29 cellular contexts compared by ENCODE assay signal in the genomic region with DNA sequence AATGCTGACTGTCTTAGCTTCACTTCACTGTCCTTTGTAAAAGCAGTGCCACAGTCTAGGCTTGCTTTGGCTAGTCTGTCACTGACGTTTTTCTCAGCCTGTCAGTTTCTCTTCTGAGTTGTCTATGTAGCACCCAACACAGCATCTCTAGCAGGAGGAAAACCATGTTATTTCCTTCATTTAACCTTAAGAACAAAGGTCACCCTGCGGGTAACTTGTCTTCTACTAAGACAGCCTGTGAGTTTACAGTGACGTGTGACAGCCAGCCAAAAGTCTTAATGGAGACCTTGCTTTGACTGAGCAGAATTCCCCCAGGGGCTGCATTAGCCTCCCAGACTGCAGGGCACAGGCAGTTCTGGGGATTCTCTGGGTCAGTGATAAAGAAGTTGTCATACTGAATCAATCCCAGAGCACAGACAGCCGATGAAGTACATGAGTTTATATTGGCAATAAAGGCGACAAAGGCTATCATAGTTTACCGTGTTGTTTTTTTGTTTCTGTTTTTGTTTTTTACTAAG.
"Had no signal": no experiment of that assay in that cellular context is flagged by ENCODE, and none has a peak within 500 bp of the region (broad histone marks: within the 10 kb centered on the region; RNA-seq: fewer than 3 reads in every experiment).

No MANE protein-coding gene starts in this region.

- DNase-seq: activated B cell treated with CpG ODN at 0.5 μM for 24 hours; activated CD4-positive, alpha-beta T cell treated with anti-CD3 and anti-CD28 coated beads, Interleukin-2, amount 50 U/mL, for 48 hours; activated CD8-positive, alpha-beta memory T cell treated with anti-CD3 and anti-CD28 coated beads for 24 hours; activated effector memory CD4-positive, alpha-beta T cell treated with Interleukin-2 at 50 U/mL for 16 hours; activated naive CD4-positive, alpha-beta T cell treated with Interleukin-2 at 50 U/mL for 16 hours; anterior cingulate cortex; dermis blood vessel endothelial cell; effector CD4-positive, alpha-beta T cell; gastrocnemius medialis; left cardiac atrium; lower lobe of right lung; mesenchymal stem cell; mucosa of descending colon; ovary; stimulated activated CD4-positive, alpha-beta T cell treated with anti-CD3 and anti-CD28 coated beads, Interleukin-1b, Interleukin-23, amount 100 ng/mL, for 48 hours; stimulated activated CD4-positive, alpha-beta T cell treated with anti-CD3 and anti-CD28 coated beads, Interleukin-4, amount 100 ng/mL, for 4 hours; stimulated activated CD8-positive, alpha-beta memory T cell treated with anti-CD3 and anti-CD28 coated beads, Interleukin-4, amount 100 ng/mL, for 48 hours; stimulated activated naive CD8-positive, alpha-beta T cell treated with anti-CD3 and anti-CD28 coated beads, Interleukin-15, amount 100 ng/mL, for 72 hours; substantia nigra; T-helper 1 cell; upper lobe of left lung had no signal

- H3K9me3 ChIP-seq: gastrocnemius medialis, lower lobe of right lung, mucosa of descending colon, ovary, upper lobe of left lung had no signal

- H3K27me3 ChIP-seq: gastrocnemius medialis, hepatocyte, ovary, upper lobe of left lung had no signal

- H2AFZ ChIP-seq: hepatocyte had no signal

- H3K4me1 ChIP-seq: lower lobe of right lung had no signal

- H3K4me3 ChIP-seq: gastrocnemius medialis, hepatocyte, lower lobe of right lung, mucosa of descending colon, ovary, smooth muscle cell, upper lobe of left lung had no signal

- H3K27ac ChIP-seq: epithelial cell of prostate, gastrocnemius medialis, hepatocyte, lower lobe of right lung, ovary, upper lobe of left lung had no signal

- H3K36me3 ChIP-seq: gastrocnemius medialis, lower lobe of right lung, ovary, upper lobe of left lung had no signal

- H3K79me2 ChIP-seq: hepatocyte had no signal

- H3K4me2 ChIP-seq: hepatocyte, smooth muscle cell had no signal

- ATAC-seq: gastrocnemius medialis; left cardiac atrium; lower lobe of right lung; mucosa of descending colon; stimulated activated memory B cell treated with anti-CD40 and anti-IgM and Interleukin-4, amounts not matched to agents 10 μg/mL and 1 μg/mL and 100 μg/mL, for 72 hours; stimulated activated naive CD8-positive, alpha-beta T cell treated with anti-CD3 and anti-CD28 coated beads, Interleukin-15, amount 100 ng/mL, for 72 hours had no signal

- FAIRE-seq: bronchial epithelial cell, colon, endometrium, keratinocyte had no signal
